Comparison of ENCODE assay signal across 8 cellular contexts in genomic region chr1:93614550-93615200, GRCh38.
DNase-seq lines count a peak whose midpoint lies in the region; ATAC-seq and TF ChIP-seq lines count a peak whose summit lies in the region.

No MANE protein-coding gene starts in this region.

- peaks cover 38% of the 10 kb centered on the region for H3K4me1 ChIP-seq in body of pancreas
- peaks cover 72% of the 10 kb centered on the region for H3K4me1 ChIP-seq in mesodermal cell (ENCODE audit: control insufficient read depth, insufficient read depth, low read length, poor library complexity, severe bottlenecking)

- intact Hi-C loops in body of pancreas (cut with DNase I): no loop called here

- H3K9me3 Mint-ChIP-seq in stimulated activated naive CD8-positive, alpha-beta T cell treated with anti-CD3 and anti-CD28 coated beads, Interleukin-15, Interleukin-2, amounts not matched to agents 100 ng/mL and 50 ng/mL, for 24 hours: no peaks in the 10 kb centered on the region

- no peak overlapping the region for H3K4me3 Mint-ChIP-seq in stimulated activated naive CD8-positive, alpha-beta T cell treated with anti-CD3 and anti-CD28 coated beads, Interleukin-15, Interleukin-2, amounts not matched to agents 100 ng/mL and 50 ng/mL, for 24 hours

- no peaks in the 10 kb centered on the region for H3K36me3 Mint-ChIP-seq in stimulated activated naive CD8-positive, alpha-beta T cell treated with anti-CD3 and anti-CD28 coated beads, Interleukin-15, Interleukin-2, amounts not matched to agents 100 ng/mL and 50 ng/mL, for 24 hours (ENCODE audit: low read depth)

- H3K9me3 ChIP-seq in body of pancreas: no peaks in the 10 kb centered on the region
- no peaks in the 10 kb centered on the region for H3K9me3 ChIP-seq in mesodermal cell (ENCODE audit: control insufficient read depth, low read length)

- H3K4me3 ChIP-seq in body of pancreas (no peak overlapping the region), mesodermal cell (ENCODE audit: extremely low read depth, insufficient read depth, low read length, poor library complexity, severe bottlenecking) (no peak overlapping the region)

- no peak for DNase-seq in stimulated activated naive CD8-positive, alpha-beta T cell treated with anti-CD3 and anti-CD28 coated beads, Interleukin-15, Interleukin-2, amounts not matched to agents 100 U/mL and 50 U/mL, for 24 hours
- DNase-seq in body of pancreas: peak in 1 of 4 donors; percentile 44
- DNase-seq in GOT3 (lab: John Stamatoyannopoulos, UW): no peak
- DNase-seq in CD1c-positive myeloid dendritic cell (ENCODE audit: extremely low spot score): no peak

- H3K27ac Mint-ChIP-seq in stimulated activated naive CD8-positive, alpha-beta T cell treated with anti-CD3 and anti-CD28 coated beads, Interleukin-15, Interleukin-2, amounts not matched to agents 100 ng/mL and 50 ng/mL, for 24 hours: peak overlapping the region; percentile 94

- H3K36me3 ChIP-seq in body of pancreas (replicated peaks in 1 of 2; ENCODE audit: insufficient read depth in 1 of 2, low read depth in 2 of 2): no peaks in the 10 kb centered on the region
- peaks cover 34% of the 10 kb centered on the region for H3K36me3 ChIP-seq in mesodermal cell (ENCODE audit: control insufficient read depth, insufficient read depth, low read length)

- no peaks in the 10 kb centered on the region for H3K27me3 Mint-ChIP-seq in stimulated activated naive CD8-positive, alpha-beta T cell treated with anti-CD3 and anti-CD28 coated beads, Interleukin-15, Interleukin-2, amounts not matched to agents 100 ng/mL and 50 ng/mL, for 24 hours

- WGBS in body of pancreas, 2 donors: 72 to 73% methylated on average over 11 of the region's 11 CpGs
- 93 to 96% methylated on average over 7 of the region's 11 CpGs for WGBS in mesodermal cell (ENCODE audit: insufficient coverage in 2 of 2), 2 experiments

- H3K27ac ChIP-seq in body of pancreas: peak overlapping the region; percentile 48 to 75 (median 68)
- H3K27ac ChIP-seq in mesodermal cell (ENCODE audit: low read depth, low read length, severe bottlenecking): peak overlapping the region; percentile 97

- no peak for ATAC-seq in stimulated activated naive CD8-positive, alpha-beta T cell treated with anti-CD3 and anti-CD28 coated beads, Interleukin-15, Interleukin-2, amounts not matched to agents 100 U/mL and 50 U/mL, for 24 hours
- ATAC-seq in body of pancreas (no peak), GM18867 (IDR thresholded peaks at IDR 0.05; ENCODE audit: unreplicated experiment) (no peak), GM18498 (IDR thresholded peaks at IDR 0.05; ENCODE audit: unreplicated experiment) (no peak)

- TF ChIP-seq POLR2A in body of pancreas (IDR thresholded peaks at IDR 0.05): no peak

- H3K27me3 ChIP-seq in body of pancreas: no peaks in the 10 kb centered on the region

- TF ChIP-seq CTCF in body of pancreas (IDR thresholded peaks at IDR 0.05): no peak

- H3K4me1 Mint-ChIP-seq in stimulated activated naive CD8-positive, alpha-beta T cell treated with anti-CD3 and anti-CD28 coated beads, Interleukin-15, Interleukin-2, amounts not matched to agents 100 ng/mL and 50 ng/mL, for 24 hours (ENCODE audit: low read depth): peaks cover 45% of the 10 kb centered on the region
